Comparison of ENCODE assay signal across 27 cellular contexts in the genomic region with DNA sequence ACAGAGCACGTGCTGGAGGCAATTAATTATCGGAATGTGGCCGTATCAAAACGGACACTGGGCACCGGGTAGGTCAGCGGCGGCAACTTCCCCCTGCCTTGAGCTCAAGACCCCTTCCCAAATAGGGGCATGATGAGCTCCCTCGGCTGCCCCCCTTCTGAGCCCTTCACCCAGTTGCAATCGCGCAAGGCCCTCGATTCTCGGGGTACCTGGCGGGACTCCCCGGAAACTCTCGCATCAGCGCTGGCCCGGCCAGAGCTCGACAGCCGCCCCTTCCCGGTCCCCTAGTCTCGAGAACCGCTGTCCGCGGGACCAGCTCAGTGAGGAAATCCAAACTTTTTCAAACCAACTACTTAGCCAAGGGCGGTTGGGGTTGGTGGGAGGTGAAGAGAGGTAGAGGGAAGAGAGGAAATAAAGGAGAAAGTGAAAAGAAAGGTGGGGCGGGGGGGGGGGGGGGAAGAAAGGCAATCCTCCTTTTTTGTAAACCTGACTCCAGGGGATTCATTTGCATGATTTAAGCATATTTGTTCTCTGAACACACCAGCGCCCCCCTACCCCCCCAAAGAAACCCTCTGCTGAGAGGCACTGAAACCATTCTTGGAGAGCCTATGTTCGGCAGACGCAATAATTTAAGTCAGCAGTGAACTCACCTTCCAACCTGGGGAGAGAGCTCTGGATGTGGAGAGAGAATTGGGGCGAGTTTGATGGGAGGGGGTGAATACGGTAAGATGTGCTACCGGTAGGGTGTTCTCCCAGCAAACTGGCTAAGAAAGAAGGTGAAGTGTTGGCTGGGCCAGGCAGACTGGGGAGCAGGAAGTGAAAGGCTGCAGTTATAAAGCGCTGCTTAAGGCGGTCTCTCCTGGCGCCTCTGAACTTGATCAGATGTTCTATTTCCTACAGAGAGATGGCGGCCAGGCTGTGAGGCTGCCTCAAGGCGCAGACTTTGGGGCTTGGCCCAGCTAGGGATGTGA. TPM values are rescaled to one million over a fixed set of nuclear protein-coding genes. Genes with fewer than 3 reads are reported as not detected.
DNase-seq lines count a peak whose midpoint lies in the region; ATAC-seq, FAIRE-seq and TF ChIP-seq lines count a peak whose summit lies in the region.
"Had no signal": no experiment of that assay in that cellular context is flagged by ENCODE, and none has a peak within 500 bp of the region (broad histone marks: within the 10 kb centered on the region; RNA-seq: fewer than 3 reads in every experiment).

No MANE protein-coding gene starts in this region.

- TF ChIP-seq CTCF in brain microvascular endothelial cell (IDR thresholded peaks at IDR 0.05; ENCODE audit: low read depth, low read length, missing control alignments): no peak

- H3K9ac ChIP-seq in iPS-20b (ENCODE audit: low read depth, low read length): peak overlapping the region; percentile 88
- H3K9ac ChIP-seq: BLaER1 treated with 17β-estradiol and CSF1 and Interleukin-3, amounts not matched to agents 10 nM and 100 nM had no signal

- peak; percentile 52 for DNase-seq in Daoy (ENCODE audit: low read depth)
- DNase-seq in H7: peak; percentile 83
- no peak for DNase-seq in brain microvascular endothelial cell
- no peak for DNase-seq in SIG-M5 (lab: John Stamatoyannopoulos, UW)
- no peak for DNase-seq in RCC 7860 (ENCODE audit: low spot score)
- no peak for DNase-seq in AG08396 (ENCODE audit: low spot score)
- DNase-seq: activated CD4-positive, alpha-beta T cell treated with anti-CD3 and anti-CD28 coated beads for 48 hours; activated naive CD4-positive, alpha-beta T cell treated with anti-CD3 and anti-CD28 coated beads for 36 hours; activated T-cell treated with anti-CD3 and anti-CD28 coated beads, Interleukin-2, amount 50 U/mL, for 4 hours; COR-L47; MM.1S; NCI-H1436 treated with DMSO at 0.1 percent for 48 hours; NCI-H524 treated with DMSO at 0.1 percent for 48 hours; stimulated activated CD4-positive, alpha-beta T cell treated with anti-CD3 and anti-CD28 coated beads, Interleukin-15, amount 100 ng/mL, for 24 hours; stomach; tibial artery had no signal

- in situ Hi-C loops in brain microvascular endothelial cell (cut with HindIII; ENCODE audit: low pct_ligation_motif_present, low sequenced_read_pairs): no loop called here

- ATAC-seq in GM19463 (IDR thresholded peaks at IDR 0.05; ENCODE audit: unreplicated experiment): no peak
- ATAC-seq: activated T-cell treated with anti-CD3 and anti-CD28 coated beads, Interleukin-2, amount 50 U/mL, for 4 hours; K562; natural killer cell treated with Interleukin-12 subunit alpha and Interleukin-12 subunit beta and Interleukin-15 and Interleukin-18, amount 100 ng/mL, for 72 hours; sciatic nerve had no signal

- H3K4me1 ChIP-seq in iPS-20b (ENCODE audit: insufficient read depth, low read length): peaks cover 14% of the 10 kb centered on the region; the same call in 1 of the 2 replicates
- H3K4me1 ChIP-seq: BLaER1 treated with 17β-estradiol and CSF1 and Interleukin-3, amounts not matched to agents 10 nM and 100 nM had no signal

- H3K27ac ChIP-seq in brain microvascular endothelial cell: no peak overlapping the region
- H3K27ac ChIP-seq in iPS-20b (ENCODE audit: low read length): peak overlapping the region; percentile 43
- H3K27ac ChIP-seq: BLaER1 treated with 17β-estradiol and CSF1 and Interleukin-3, amounts not matched to agents 10 nM and 100 nM; stomach; tibial artery had no signal

- H3K4me3 ChIP-seq in H7 (ENCODE audit: insufficient read depth, low read depth, low read length) (peak overlapping the region; percentile 92), brain microvascular endothelial cell (ENCODE audit: low read depth, low read length) (peak overlapping the region; percentile 12), iPS-20b (ENCODE audit: low read length) (peak overlapping the region; percentile 86)
- H3K4me3 ChIP-seq: BLaER1 treated with 17β-estradiol and CSF1 and Interleukin-3, amounts not matched to agents 10 nM and 100 nM; K562; stomach; tibial artery had no signal

- no peak for FAIRE-seq in RCC 7860 (lab: Jason Lieb, UNC)
- FAIRE-seq: K562 had no signal

- H3K9me3 ChIP-seq in iPS-20b (ENCODE audit: insufficient read depth, low read depth, low read length): no peaks in the 10 kb centered on the region
- H3K9me3 ChIP-seq: tibial artery had no signal

- H3K27me3 ChIP-seq in H7 (ENCODE audit: control insufficient read depth, insufficient read depth, low read length) (peaks cover 10% of the 10 kb centered on the region; the same call in 1 of the 2 replicates), brain microvascular endothelial cell (replicated peaks) (peaks cover 6% of the 10 kb centered on the region), iPS-20b (ENCODE audit: insufficient read depth, low read length) (peaks cover 30% of the 10 kb centered on the region)

- H3K36me3 ChIP-seq in H7 (replicated peaks; ENCODE audit: control insufficient read depth, insufficient read depth, low read length) (peaks cover 2% of the 10 kb centered on the region; the same call in 1 of the 2 replicates), brain microvascular endothelial cell (replicated peaks) (no peaks in the 10 kb centered on the region), iPS-20b (ENCODE audit: insufficient read depth, low read depth, low read length) (peaks cover 13% of the 10 kb centered on the region)
- H3K36me3 ChIP-seq: BLaER1 treated with 17β-estradiol and CSF1 and Interleukin-3, amounts not matched to agents 10 nM and 100 nM; stomach; tibial artery had no signal

RNA-seq across cellular contexts. Expression of gene ZIC3, which starts 2.0 kb away (rescaled TPM):
- total RNA-seq in Daoy (2014; rRNA removed; shearing (Covaris generic)): 0.74 and 1.4 TPM in 2 replicates
- total RNA-seq in H7 (2014; rRNA removed; shearing (Covaris generic)): 114 and 140 TPM in 2 replicates
- total RNA-seq: activated CD8-positive, alpha-beta memory T cell treated with anti-CD3 and anti-CD28 coated beads for 36 hours; activated naive CD4-positive, alpha-beta T cell treated with anti-CD3 and anti-CD28 coated beads for 36 hours; activated T-cell treated with anti-CD3 and anti-CD28 coated beads, Interleukin-2, amount 50 U/mL, for 4 hours; dermis microvascular lymphatic vessel endothelial cell; K562; liver; natural killer cell treated with Interleukin-12 subunit alpha and Interleukin-12 subunit beta and Interleukin-15 and Interleukin-18, amount 100 ng/mL, for 72 hours; RPMI7951; sciatic nerve; stomach; T-helper 1 cell treated with Interleukin-12 subunit alpha and Interleukin-12 subunit beta and Interleukin-4 antibody, amounts not matched to agents 30 ng/mL and 1 ng/mL, for 36 hours had no signal

Comparison
In these comparisons a context has a peak if more than half of its experiments do, and no peak if none do; other contexts are left out.
1. DNase-seq: peak in Daoy (single experiment) and H7 (single experiment); none in brain microvascular endothelial cell (single experiment), SIG-M5 (single experiment), RCC 7860 (single experiment) and AG08396 (single experiment).
2. H3K4me3 ChIP-seq: peak in every context shown above with its lines; median percentile 92 in H7; 86 in iPS-20b; 12 in brain microvascular endothelial cell.
3. RNA of gene ZIC3, which starts 2.0 kb away (total RNA-seq): 114 to 140 TPM in H7; 0.74 to 1.4 TPM in Daoy; every median in the first group is over 10 times any median in the second.